ENCODE assay signal across 8 cellular contexts in genomic region chr16:20904507-20905079, GRCh38. TPM values are rescaled to one million over a fixed set of nuclear protein-coding genes. Genes with fewer than 3 reads are reported as not detected.
DNase-seq lines count a peak whose midpoint lies in the region; ATAC-seq, FAIRE-seq and TF ChIP-seq lines count a peak whose summit lies in the region.

No MANE protein-coding gene starts in this region.

- H3K27ac ChIP-seq in esophagus squamous epithelium (peak overlapping the region; percentile 52 to 99 (median 96)), skin epidermis (peak overlapping the region in 19 of 21 experiments; percentile 18 to 99 (median 80))

- 11 to 21% methylated on average over 3 of the region's 3 CpGs for WGBS in esophagus squamous epithelium, 2 donors

- no peak overlapping the region for H3K4me3 ChIP-seq in esophagus squamous epithelium
- no peak overlapping the region for H3K4me3 ChIP-seq in skin epidermis

- peaks cover 26 to 70% (median 53%) of the 10 kb centered on the region in 3 donors for H3K4me1 ChIP-seq in esophagus squamous epithelium

- DNase-seq in AG08395 (ENCODE audit: low spot score) (peak; percentile 24), H4 (ENCODE audit: low spot score) (peak; percentile 64), SW480 (ENCODE audit: low spot score) (peak; percentile 98), esophagus squamous epithelium (lab: John Stamatoyannopoulos, UW) (no peak), HK-2 (ENCODE audit: unreplicated experiment) (no peak), D721Med (ENCODE audit: insufficient read length, low spot score) (no peak)

- no peak for FAIRE-seq in D721Med (lab: Jason Lieb, UNC)

- intact Hi-C loops in esophagus squamous epithelium (cut with DNase I): no loop called here

- H3K27me3 ChIP-seq in esophagus squamous epithelium: no peaks in the 10 kb centered on the region

- TF ChIP-seq POLR2A in esophagus squamous epithelium (IDR thresholded peaks at IDR 0.05): no peak

- no peaks in the 10 kb centered on the region for H3K36me3 ChIP-seq in esophagus squamous epithelium

- H3K9me3 ChIP-seq in esophagus squamous epithelium: no peaks in the 10 kb centered on the region

- no peak for TF ChIP-seq CTCF in esophagus squamous epithelium (IDR thresholded peaks at IDR 0.05)
- no peak for TF ChIP-seq CTCF in D721Med (IDR thresholded peaks at IDR 0.05; ENCODE audit: insufficient read depth, missing control alignments)

- no peak for ATAC-seq in GM21717 (IDR thresholded peaks at IDR 0.05; ENCODE audit: unreplicated experiment)

RNA-seq across cellular contexts. Expression of gene LYRM1, which starts 4.0 kb away (rescaled TPM):
- 35.9 and 55.8 TPM in 2 replicates for total RNA-seq in H4 (2014; rRNA removed; shearing (Covaris generic))
- total RNA-seq in esophagus squamous epithelium: 10 to 100 TPM; 21.9 to 37.9 (median 34.3) TPM

RNA-seq across cellular contexts. Expression of gene DCUN1D3, which starts 4.4 kb away (rescaled TPM):
- total RNA-seq in H4 (2014; rRNA removed; shearing (Covaris generic)): 8.3 and 9.3 TPM in 2 replicates
- 10 to 100 TPM; 14.5 to 37.2 (median 19.4) TPM for total RNA-seq in esophagus squamous epithelium

Comparison
In these comparisons a context has a peak if more than half of its experiments do, and no peak if none do; other contexts are left out.
1. DNase-seq: peak in AG08395 (single experiment), H4 (single experiment) and SW480 (single experiment); none in esophagus squamous epithelium (single experiment), HK-2 (single experiment) and D721Med (single experiment).